Comparison of ENCODE assay signal across 28 cellular contexts in the genomic region with DNA sequence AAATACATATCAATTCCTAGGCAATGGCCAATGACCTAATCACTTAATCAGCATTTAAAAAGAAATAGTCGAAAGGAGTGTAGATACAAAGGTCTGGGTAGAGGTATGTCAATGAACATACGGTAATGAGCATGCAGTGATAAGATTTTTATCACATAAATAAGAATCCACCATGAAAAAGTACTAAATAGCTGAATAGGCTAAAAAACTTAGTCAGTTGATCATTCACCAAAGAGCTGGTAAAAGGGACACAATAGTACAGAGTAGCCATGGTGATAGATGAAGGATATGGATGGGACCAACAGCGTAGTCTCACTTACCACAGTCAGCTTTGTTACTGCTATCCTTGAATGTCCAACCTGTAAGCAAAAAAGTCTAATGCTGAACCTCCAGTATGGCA.
"Had no signal": no experiment of that assay in that cellular context is flagged by ENCODE, and none has a peak within 500 bp of the region (broad histone marks: within the 10 kb centered on the region; RNA-seq: fewer than 3 reads in every experiment).

No MANE protein-coding gene starts in this region.

- H3K4me3 ChIP-seq: psoas muscle, skin epidermis, smooth muscle cell, spleen, suprapubic skin, testis, tibial artery, transverse colon, upper lobe of right lung, uterus had no signal

- H3K9me3 ChIP-seq: neutrophil, psoas muscle, suprapubic skin, testis, tibial artery, upper lobe of right lung, uterus had no signal

- H3K4me1 ChIP-seq: parathyroid adenoma, psoas muscle, spleen, suprapubic skin, testis, tibial artery, transverse colon, upper lobe of right lung, uterus had no signal

- H3K4me2 ChIP-seq: smooth muscle cell had no signal

- DNase-seq: naive thymus-derived CD8-positive, alpha-beta T cell; nephron progenitor cell; nucleus accumbens; posterior cingulate gyrus; psoas muscle; right cardiac atrium; spleen; stimulated activated CD4-positive, alpha-beta T cell treated with anti-CD3 and anti-CD28 coated beads, Interleukin-12 subunit alpha, Interleukin-12 subunit beta, amount 100 ng/mL, for 4 hours; stimulated activated CD4-positive, alpha-beta T cell treated with anti-CD3 and anti-CD28 coated beads, Interleukin-1b, Interleukin-23, amount 100 ng/mL, for 48 hours; stimulated activated CD4-positive, alpha-beta T cell treated with anti-CD3 and anti-CD28 coated beads, Interleukin-4, amount 100 ng/mL, for 1 hour; stimulated activated CD4-positive, alpha-beta T cell treated with anti-CD3 and anti-CD28 coated beads, Interleukin-4, amount 100 ng/mL, for 4 hours; stimulated activated CD8-positive, alpha-beta memory T cell treated with anti-CD3 and anti-CD28 coated beads, Interleukin-4, amount 100 ng/mL, for 48 hours; stimulated activated naive CD4-positive, alpha-beta T cell; stimulated activated naive CD8-positive, alpha-beta T cell treated with anti-CD3 and anti-CD28 coated beads, Interleukin-15, amount 100 ng/mL, for 72 hours; stimulated activated naive CD8-positive, alpha-beta T cell treated with anti-CD3 and anti-CD28 coated beads, Interleukin-15, Interleukin-2, amounts not matched to agents 100 U/mL and 50 U/mL, for 24 hours; substantia nigra; testis; tibial artery; transverse colon; upper lobe of right lung; uterus had no signal

- H2AFZ ChIP-seq: parathyroid adenoma had no signal

- ATAC-seq: naive thymus-derived CD8-positive, alpha-beta T cell; natural killer cell treated with Interleukin-12 subunit alpha and Interleukin-12 subunit beta and Interleukin-15 and Interleukin-18, amount 100 ng/mL, for 72 hours; psoas muscle; right cardiac atrium; sciatic nerve; stimulated activated naive CD8-positive, alpha-beta T cell treated with anti-CD3 and anti-CD28 coated beads, Interleukin-15, amount 100 ng/mL, for 72 hours; stimulated activated naive CD8-positive, alpha-beta T cell treated with anti-CD3 and anti-CD28 coated beads, Interleukin-15, Interleukin-2, amounts not matched to agents 100 U/mL and 50 U/mL, for 24 hours; upper lobe of right lung had no signal

- H3K79me2 ChIP-seq: parathyroid adenoma had no signal

- H3K27ac ChIP-seq: neutrophil, parathyroid adenoma, psoas muscle, skin epidermis, spleen, suprapubic skin, testis, tibial artery, transverse colon, upper lobe of right lung, uterus had no signal

- H3K36me3 ChIP-seq: neutrophil, spleen, suprapubic skin, tibial artery, transverse colon, upper lobe of right lung, uterus had no signal

- H3K27me3 ChIP-seq: neutrophil, spleen, suprapubic skin, testis, tibial artery, transverse colon, upper lobe of right lung, uterus had no signal

- H3K9ac ChIP-seq: parathyroid adenoma had no signal
